Comparison of ENCODE assay signal across 1 cellular context in the genomic region with DNA sequence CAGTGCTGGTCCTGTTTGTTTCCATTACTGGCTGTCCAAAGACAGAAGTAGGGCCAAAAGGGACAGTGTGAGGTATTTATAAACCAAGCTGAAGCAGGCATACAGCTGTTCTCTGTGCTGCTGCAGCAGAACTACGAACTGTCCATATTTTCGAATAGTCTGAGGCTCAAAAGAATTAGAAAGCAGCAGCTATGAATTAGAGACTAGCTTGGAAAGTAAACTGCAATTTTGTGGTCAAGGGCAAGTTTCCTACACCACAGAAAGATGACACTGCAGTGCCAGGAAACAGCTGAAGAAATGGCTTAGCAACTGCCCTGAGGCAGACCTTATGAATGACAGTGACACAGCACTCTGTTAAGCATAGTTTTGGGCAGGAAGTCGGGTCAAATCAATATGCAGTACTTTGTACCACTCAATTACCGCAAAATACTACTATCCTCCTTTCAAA.
TF ChIP-seq lines count a peak whose summit lies in the region.

No MANE protein-coding gene starts in this region.

TF ChIP-seq in GM12878, 131 proteins besides CTCF, POLR2A, EP300 and RAD21 (continued from another document):
- TF ChIP-seq CEBPZ (IDR thresholded peaks at IDR 0.05; ENCODE audit: low read depth, low read length) (no peak), NFIC (IDR thresholded peaks at IDR 0.05; ENCODE audit: low read depth, low read length) (peak; percentile 64; the same call in 1 of the 2 replicates), POU2F2 (IDR thresholded peaks at IDR 0.05; ENCODE audit: borderline replicate concordance, low read depth, low read length) (peak; percentile 93; the same call in 2 of the 3 replicates), IKZF2 (IDR thresholded peaks at IDR 0.05) (peak; percentile 61 to 67; a peak in 2 of 4 replicates), IKZF1 (conservative IDR thresholded peaks at IDR 0.05) (peak; percentile 57), RUNX3 (IDR thresholded peaks at IDR 0.05; ENCODE audit: low read length) (peak; percentile 98), ZNF24 (IDR thresholded peaks at IDR 0.05) (peak; percentile 87), BACH1 (IDR thresholded peaks at IDR 0.05; ENCODE audit: borderline replicate concordance) (peak; percentile 99), DPF2 (IDR thresholded peaks at IDR 0.05) (no peak), SMC3 (IDR thresholded peaks at IDR 0.05; ENCODE audit: borderline replicate concordance, low read length) (peak; percentile 36; the same call in 1 of the 2 replicates), ESRRA (IDR thresholded peaks at IDR 0.05; ENCODE audit: low read length) (no peak), ZBED1 (IDR thresholded peaks at IDR 0.05; ENCODE audit: borderline replicate concordance) (peak; percentile 61; the same call in 1 of the 2 replicates), TCF12 (IDR thresholded peaks at IDR 0.05; ENCODE audit: low read depth, low read length) (0 out of 2 replicates have a peak, but pooled peaks have one; percentile 32), CBFB (IDR thresholded peaks at IDR 0.05; ENCODE audit: low read depth) (peak; percentile 85), PRDM15 (CRISPR knock-in tag; IDR thresholded peaks at IDR 0.05) (no peak), TCF7 (IDR thresholded peaks at IDR 0.05; ENCODE audit: borderline replicate concordance) (no peak), SIX5 (IDR thresholded peaks at IDR 0.05; ENCODE audit: low read depth, low read length, severe bottlenecking) (no peak), BHLHE40 (IDR thresholded peaks at IDR 0.05; ENCODE audit: borderline replicate concordance in 1 of 2, low read depth in 2 of 2, low read length in 1 of 2) (peak in 1 of 2 experiments; percentile 9; a peak in 1 of 4 replicates), ATF7 (IDR thresholded peaks at IDR 0.05; ENCODE audit: low read depth) (peak; percentile 65; the same call in 1 of the 2 replicates), LARP7 (IDR thresholded peaks at IDR 0.05) (no peak), SMARCA5 (IDR thresholded peaks at IDR 0.05) (peak; percentile 85; the same call in 1 of the 2 replicates), EGR1 (IDR thresholded peaks at IDR 0.05; ENCODE audit: borderline replicate concordance in 1 of 2, low read depth in 2 of 2, low read length in 2 of 2) (no peak), SREBF1 (IDR thresholded peaks at IDR 0.05; ENCODE audit: low read length) (no peak), SPI1 (IDR thresholded peaks at IDR 0.05; ENCODE audit: borderline replicate concordance, insufficient read depth, low read depth, low read length) (no peak), TCF3 (IDR thresholded peaks at IDR 0.05; ENCODE audit: borderline replicate concordance, insufficient read depth, low read depth, low read length) (no peak), ETV6 (conservative IDR thresholded peaks at IDR 0.05 in 1 of 2, IDR thresholded peaks at IDR 0.05 in 1 of 2; ENCODE audit: borderline replicate concordance in 1 of 2, low read depth in 1 of 2) (peak in 1 of 2 experiments; percentile 82; a peak in 2 of 4 replicates), ZNF217 (IDR thresholded peaks at IDR 0.05) (no peak; the same call in 1 of the 2 replicates), CBX3 (IDR thresholded peaks at IDR 0.05; ENCODE audit: borderline replicate concordance, low read depth) (no peak), CREB1 (IDR thresholded peaks at IDR 0.05; ENCODE audit: low read depth) (0 out of 2 replicates have a peak, but pooled peaks have one; percentile 18), BCL11A (IDR thresholded peaks at IDR 0.05; ENCODE audit: low read depth, low read length) (no peak; the same call in 1 of the 2 replicates), IRF3 (IDR thresholded peaks at IDR 0.05) (no peak), ZNF207 (IDR thresholded peaks at IDR 0.05; ENCODE audit: borderline replicate concordance) (no peak), SUZ12 (IDR thresholded peaks at IDR 0.05; ENCODE audit: unreplicated experiment) (no peak), SREBF2 (IDR thresholded peaks at IDR 0.05; ENCODE audit: low read length) (no peak), EED (IDR thresholded peaks at IDR 0.05; ENCODE audit: low read depth) (no peak), NR2F1 (conservative IDR thresholded peaks at IDR 0.05) (peak; percentile 79)
- TF ChIP-seq, protein P1, sequence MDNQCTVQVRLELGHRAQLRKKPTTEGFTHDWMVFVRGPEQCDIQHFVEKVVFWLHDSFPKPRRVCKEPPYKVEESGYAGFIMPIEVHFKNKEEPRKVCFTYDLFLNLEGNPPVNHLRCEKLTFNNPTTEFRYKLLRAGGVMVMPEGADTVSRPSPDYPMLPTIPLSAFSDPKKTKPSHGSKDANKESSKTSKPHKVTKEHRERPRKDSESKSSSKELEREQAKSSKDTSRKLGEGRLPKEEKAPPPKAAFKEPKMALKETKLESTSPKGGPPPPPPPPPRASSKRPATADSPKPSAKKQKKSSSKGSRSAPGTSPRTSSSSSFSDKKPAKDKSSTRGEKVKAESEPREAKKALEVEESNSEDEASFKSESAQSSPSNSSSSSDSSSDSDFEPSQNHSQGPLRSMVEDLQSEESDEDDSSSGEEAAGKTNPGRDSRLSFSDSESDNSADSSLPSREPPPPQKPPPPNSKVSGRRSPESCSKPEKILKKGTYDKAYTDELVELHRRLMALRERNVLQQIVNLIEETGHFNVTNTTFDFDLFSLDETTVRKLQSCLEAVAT (IDR thresholded peaks at IDR 0.05), result peak; percentile 67
- TF ChIP-seq, protein P2, sequence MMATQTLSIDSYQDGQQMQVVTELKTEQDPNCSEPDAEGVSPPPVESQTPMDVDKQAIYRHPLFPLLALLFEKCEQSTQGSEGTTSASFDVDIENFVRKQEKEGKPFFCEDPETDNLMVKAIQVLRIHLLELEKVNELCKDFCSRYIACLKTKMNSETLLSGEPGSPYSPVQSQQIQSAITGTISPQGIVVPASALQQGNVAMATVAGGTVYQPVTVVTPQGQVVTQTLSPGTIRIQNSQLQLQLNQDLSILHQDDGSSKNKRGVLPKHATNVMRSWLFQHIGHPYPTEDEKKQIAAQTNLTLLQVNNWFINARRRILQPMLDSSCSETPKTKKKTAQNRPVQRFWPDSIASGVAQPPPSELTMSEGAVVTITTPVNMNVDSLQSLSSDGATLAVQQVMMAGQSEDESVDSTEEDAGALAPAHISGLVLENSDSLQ (IDR thresholded peaks at IDR 0.05), result peak; percentile 88
- TF ChIP-seq, protein P3, sequence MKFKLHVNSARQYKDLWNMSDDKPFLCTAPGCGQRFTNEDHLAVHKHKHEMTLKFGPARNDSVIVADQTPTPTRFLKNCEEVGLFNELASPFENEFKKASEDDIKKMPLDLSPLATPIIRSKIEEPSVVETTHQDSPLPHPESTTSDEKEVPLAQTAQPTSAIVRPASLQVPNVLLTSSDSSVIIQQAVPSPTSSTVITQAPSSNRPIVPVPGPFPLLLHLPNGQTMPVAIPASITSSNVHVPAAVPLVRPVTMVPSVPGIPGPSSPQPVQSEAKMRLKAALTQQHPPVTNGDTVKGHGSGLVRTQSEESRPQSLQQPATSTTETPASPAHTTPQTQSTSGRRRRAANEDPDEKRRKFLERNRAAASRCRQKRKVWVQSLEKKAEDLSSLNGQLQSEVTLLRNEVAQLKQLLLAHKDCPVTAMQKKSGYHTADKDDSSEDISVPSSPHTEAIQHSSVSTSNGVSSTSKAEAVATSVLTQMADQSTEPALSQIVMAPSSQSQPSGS (IDR thresholded peaks at IDR 0.05; ENCODE audit: low read length), result peak; percentile 40; the same call in 1 of the 2 replicates
- TF ChIP-seq, protein P4, sequence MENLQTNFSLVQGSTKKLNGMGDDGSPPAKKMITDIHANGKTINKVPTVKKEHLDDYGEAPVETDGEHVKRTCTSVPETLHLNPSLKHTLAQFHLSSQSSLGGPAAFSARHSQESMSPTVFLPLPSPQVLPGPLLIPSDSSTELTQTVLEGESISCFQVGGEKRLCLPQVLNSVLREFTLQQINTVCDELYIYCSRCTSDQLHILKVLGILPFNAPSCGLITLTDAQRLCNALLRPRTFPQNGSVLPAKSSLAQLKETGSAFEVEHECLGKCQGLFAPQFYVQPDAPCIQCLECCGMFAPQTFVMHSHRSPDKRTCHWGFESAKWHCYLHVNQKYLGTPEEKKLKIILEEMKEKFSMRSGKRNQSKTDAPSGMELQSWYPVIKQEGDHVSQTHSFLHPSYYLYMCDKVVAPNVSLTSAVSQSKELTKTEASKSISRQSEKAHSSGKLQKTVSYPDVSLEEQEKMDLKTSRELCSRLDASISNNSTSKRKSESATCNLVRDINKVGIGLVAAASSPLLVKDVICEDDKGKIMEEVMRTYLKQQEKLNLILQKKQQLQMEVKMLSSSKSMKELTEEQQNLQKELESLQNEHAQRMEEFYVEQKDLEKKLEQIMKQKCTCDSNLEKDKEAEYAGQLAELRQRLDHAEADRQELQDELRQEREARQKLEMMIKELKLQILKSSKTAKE (IDR thresholded peaks at IDR 0.05; ENCODE audit: low read depth, poor library complexity, severe bottlenecking), result peak; percentile 61
TF ChIP-seq in GM12878: peak in this region for 28.
